In the genomic region with DNA sequence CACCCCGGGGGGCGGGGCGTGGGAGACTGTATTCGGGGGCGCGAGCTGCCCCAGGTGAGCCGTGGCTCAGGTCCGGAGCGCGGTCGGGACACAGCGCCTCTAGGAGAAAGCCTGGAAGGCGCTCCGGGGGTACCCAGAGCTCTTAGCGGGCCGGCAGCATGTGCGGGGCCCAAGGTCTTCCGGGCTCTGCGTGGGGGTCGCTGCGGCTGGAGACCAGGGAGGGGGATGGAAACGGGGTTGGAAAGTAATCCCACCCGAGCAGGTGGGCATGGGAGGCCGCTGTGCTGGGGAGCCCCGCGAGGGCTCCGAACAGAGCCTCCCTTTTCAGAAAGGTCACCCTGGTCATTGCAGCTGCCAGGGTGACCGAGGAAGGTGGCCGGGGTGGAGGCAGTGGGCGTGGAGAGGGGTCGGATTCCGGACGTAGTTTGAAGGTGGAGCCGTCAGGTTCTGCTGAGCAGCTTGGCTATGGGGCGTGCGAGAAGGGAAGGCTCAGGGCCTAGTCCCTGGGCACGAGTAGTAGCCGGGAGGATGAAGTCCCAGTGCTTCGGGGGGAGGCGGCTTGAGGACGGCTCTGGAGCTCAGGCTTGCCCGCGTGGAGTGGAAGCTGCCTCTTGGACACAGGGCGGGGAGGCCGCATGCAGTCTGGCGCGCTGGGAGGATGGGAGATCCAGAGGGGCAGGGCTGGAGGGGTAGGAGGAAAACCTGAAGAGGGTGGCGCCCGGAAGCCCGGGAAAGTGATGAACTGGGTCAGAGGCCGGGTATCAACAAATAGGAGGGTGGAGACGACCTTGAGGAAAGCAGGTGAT, we compare ENCODE assay signal across 8 cellular contexts. TPM values are rescaled to one million over a fixed set of nuclear protein-coding genes. Genes with fewer than 3 reads are reported as not detected.
DNase-seq lines count a peak whose midpoint lies in the region; TF ChIP-seq lines count a peak whose summit lies in the region.

A gene (plus strand): TSS at position 31 of the 806 bp plus-strand sequence. CDS start 9,510 bp downstream, outside the sequence.

- DNase-seq in GM10248 (ENCODE audit: extremely low spot score) (peak; percentile 82), HFFc6 (peak; percentile 81), NAMALWA (ENCODE audit: low spot score) (peak; percentile 93), SK-N-MC (ENCODE audit: low read depth, low spot score) (peak; percentile 52), head of caudate nucleus (peak; percentile 57 to 91 (median 80)), ovary (peak; percentile 66 to 80 (median 71)), tibial artery (peak; percentile 75 to 90)

- peak within 1 kb of the TSS; percentile 96 for H3K4me3 Mint-ChIP-seq in HFFc6
- H3K4me3 Mint-ChIP-seq in activated naive CD4-positive, alpha-beta T cell treated with anti-CD3 and anti-CD28 coated beads, Interleukin-2, amount 50 U/mL, for 24 hours: peak within 1 kb of the TSS; percentile 99

- H3K9ac ChIP-seq in SK-N-MC (ENCODE audit: insufficient read length): peak within 1 kb of the TSS; percentile 75

- WGBS in ovary, 3 donors: 0 to 1% (median 1%) methylated on average over 50 to 52 of the region's 52 CpGs

- H3K4me3 ChIP-seq in SK-N-MC (peak within 1 kb of the TSS; percentile 89), ovary (peak within 1 kb of the TSS; percentile 64), tibial artery (peak within 1 kb of the TSS; percentile 76 to 91)

- POLR2A ChIA-PET in GM10248 (lab: Yijun Ruan, JAX): interaction anchor here (0.9 kb wide), 2 partner anchors 40 to 217 kb away, joined by 3 read pairs; a partner anchor contains a TSS

- TF ChIP-seq POLR2A in ovary (IDR thresholded peaks at IDR 0.05): peak; percentile 58

- peaks cover 2% of the 10 kb centered on the region for H3K27me3 Mint-ChIP-seq in HFFc6 (ENCODE audit: insufficient read depth)
- H3K27me3 Mint-ChIP-seq in activated naive CD4-positive, alpha-beta T cell treated with anti-CD3 and anti-CD28 coated beads, Interleukin-2, amount 50 U/mL, for 24 hours: no peaks in the 10 kb centered on the region

- peaks cover 9% of the 10 kb centered on the region; the same call in 1 of the 2 replicates for H3K36me3 Mint-ChIP-seq in HFFc6 (ENCODE audit: low read depth)
- H3K36me3 Mint-ChIP-seq in activated naive CD4-positive, alpha-beta T cell treated with anti-CD3 and anti-CD28 coated beads, Interleukin-2, amount 50 U/mL, for 24 hours: peaks cover 4% of the 10 kb centered on the region

- H3K4me1 Mint-ChIP-seq in HFFc6 (ENCODE audit: low read depth): peaks cover 18% of the 10 kb centered on the region
- H3K4me1 Mint-ChIP-seq in activated naive CD4-positive, alpha-beta T cell treated with anti-CD3 and anti-CD28 coated beads, Interleukin-2, amount 50 U/mL, for 24 hours: peaks cover 23% of the 10 kb centered on the region

- peaks cover 2% of the 10 kb centered on the region; the same call in 1 of the 2 replicates for H3K36me3 ChIP-seq in SK-N-MC (ENCODE audit: insufficient read depth, low read length)
- H3K36me3 ChIP-seq in ovary: no peaks in the 10 kb centered on the region
- H3K36me3 ChIP-seq in tibial artery: peaks cover 0 to 2% (median under 1%) of the 10 kb centered on the region in 3 donors

- H3K27ac Mint-ChIP-seq in HFFc6: peak within 1 kb of the TSS; percentile 94
- H3K27ac Mint-ChIP-seq in activated naive CD4-positive, alpha-beta T cell treated with anti-CD3 and anti-CD28 coated beads, Interleukin-2, amount 50 U/mL, for 24 hours: peak within 1 kb of the TSS; percentile 99

- H3K9me3 ChIP-seq in SK-N-MC (ENCODE audit: low read depth, low read length): peaks cover 3% of the 10 kb centered on the region; the same call in 1 of the 2 replicates
- H3K9me3 ChIP-seq in ovary: no peaks in the 10 kb centered on the region
- no peaks in the 10 kb centered on the region for H3K9me3 ChIP-seq in tibial artery

- no peaks in the 10 kb centered on the region for H3K27me3 ChIP-seq in ovary
- H3K27me3 ChIP-seq in tibial artery: no peaks in the 10 kb centered on the region

- H3K9me3 Mint-ChIP-seq in HFFc6: no peaks in the 10 kb centered on the region
- H3K9me3 Mint-ChIP-seq in activated naive CD4-positive, alpha-beta T cell treated with anti-CD3 and anti-CD28 coated beads, Interleukin-2, amount 50 U/mL, for 24 hours: no peaks in the 10 kb centered on the region

- TF ChIP-seq CTCF in GM10248 (IDR thresholded peaks at IDR 0.05; ENCODE audit: control extremely low read depth, extremely low read depth, low read depth, missing control alignments) (peak; percentile 10), HFFc6 (IDR thresholded peaks at IDR 0.05) (no peak), ovary (IDR thresholded peaks at IDR 0.05) (peak in 1 of 3 donors; percentile 31), tibial artery (IDR thresholded peaks at IDR 0.05) (peak in 1 of 2 experiments; percentile 69)

- intact Hi-C loops in head of caudate nucleus (cut with DNase I): loop anchor here (1.0 to 10.0 kb wide), 5 partner anchors 41 to 240 kb away; a partner anchor contains a TSS
- intact Hi-C loops in ovary (cut with DNase I): loop anchor here in 1 of 4 donors (5.0 kb wide), 1 partner anchor 193 kb away; no protein-coding TSS in a partner anchor
- intact Hi-C loops in tibial artery (cut with DNase I; ENCODE audit: low total_unique reads): loop anchor here (5.0 to 10.0 kb wide), 2 partner anchors 43 to 240 kb away; a partner anchor contains a TSS

- CTCF ChIA-PET in GM10248 (lab: Yijun Ruan, JAX): interaction anchor here (0.6 to 2.8 kb wide), 67 partner anchors 9 to 662 kb away, joined by 3 to 89 read pairs (median 5); a partner anchor contains a TSS

- H3K27ac ChIP-seq in SK-N-MC (peak within 1 kb of the TSS; percentile 65), ovary (peak within 1 kb of the TSS; percentile 76 to 89), tibial artery (peak within 1 kb of the TSS; percentile 95 to 96)

- H3K4me1 ChIP-seq in ovary (ENCODE audit: insufficient read depth) (no peaks in the 10 kb centered on the region), tibial artery (peaks cover 0 to 9% (median 6%) of the 10 kb centered on the region in 4 donors)

- TF ChIP-seq EP300 in ovary (IDR thresholded peaks at IDR 0.05): no peak

RNA-seq across cellular contexts. Expression of the gene that starts here (rescaled TPM):
- 1 to 10 TPM; 4.3 to 7.0 (median 6.3) TPM for total RNA-seq in HFFc6 (2021; fragmentation: NEBNext Ultra II Directional; extraction: Animal tissue kit (Norgen Biotek cat#: 25700))
- 10 to 100 TPM in 6 of 7 donors, 1 to 10 TPM in 1; 9.9 to 22.2 (median 13.0) TPM for total RNA-seq in ovary
- 10 to 100 TPM in 1 of 2 donors, 1 to 10 TPM in 1; 7.3 to 19.1 TPM for polyA plus RNA-seq in ovary

Comparison
In these comparisons a context has a peak if more than half of its experiments do, and no peak if none do; other contexts are left out.
1. Peak in every context shown above with its lines: DNase-seq, H3K4me3 ChIP-seq and H3K27ac ChIP-seq.